Comparison of ENCODE assay signal across 8 cellular contexts in genomic region chr15:40471778-40472130, GRCh38. TPM values are rescaled to one million over a fixed set of nuclear protein-coding genes. Genes with fewer than 3 reads are reported as not detected.
A peak's percentile ranks its signal among the peaks of the same experiment; 100 is the strongest.
DNase-seq lines count a peak whose midpoint lies in the region; ATAC-seq lines count a peak whose summit lies in the region.

No MANE protein-coding gene starts in this region.

- H3K4ac ChIP-seq in trophoblast cell (ENCODE audit: low read depth, low read length), result no peak overlapping the region

- DNase-seq in SKM-1 treated with dmso at 0.1 percent for 144 hours (lab: John Stamatoyannopoulos, UW; ENCODE audit: unreplicated experiment) (peak; percentile 38), SKM-1 (lab: John Stamatoyannopoulos, UW; ENCODE audit: unreplicated experiment) (no peak), germinal center (ENCODE audit: low spot score) (peak; percentile 35), trophoblast cell (peak; percentile 85 to 88), HuH-7.5 (ENCODE audit: low spot score) (no peak), GM03348 (ENCODE audit: low spot score) (no peak)
- DNase-seq in activated CD8-positive, alpha-beta memory T cell treated with anti-CD3 and anti-CD28 coated beads, Interleukin-2, amount 50 U/mL, for 4 hours, result peak; percentile 22

- H2BK12ac ChIP-seq in trophoblast cell (ENCODE audit: low read length), result peak overlapping the region; percentile 10

- no CpG with 5 or more reads among the region's 18 CpGs for WGBS in trophoblast cell (ENCODE audit: extremely low coverage, insufficient coverage, insufficient read length)

- peak overlapping the region; percentile 85 for H3K18ac ChIP-seq in trophoblast cell (ENCODE audit: low read length)

- peak overlapping the region; percentile 90 for H4K91ac ChIP-seq in trophoblast cell (ENCODE audit: low read depth, low read length)

- H2BK120ac ChIP-seq in trophoblast cell (ENCODE audit: insufficient read depth, low read length, poor library complexity), result peak overlapping the region; percentile 61

- H3K23ac ChIP-seq in trophoblast cell (ENCODE audit: low read length), result no peak overlapping the region

- peaks cover 7% of the 10 kb centered on the region for H3K79me2 ChIP-seq in trophoblast cell (ENCODE audit: control insufficient read depth, insufficient read depth, low read length, poor library complexity)

- H3K4me2 ChIP-seq in trophoblast cell (ENCODE audit: low read length), result peak overlapping the region; percentile 92

- H2BK5ac ChIP-seq in trophoblast cell (ENCODE audit: low read depth, low read length, poor library complexity), result no peak overlapping the region

- H4K12ac ChIP-seq in trophoblast cell (ENCODE audit: low read depth, low read length), result peak overlapping the region; percentile 60

- H4K8ac ChIP-seq in trophoblast cell (ENCODE audit: low read depth, low read length), result peak overlapping the region; percentile 67

- peak; percentile 32 for ATAC-seq in HG03439 (IDR thresholded peaks at IDR 0.05; ENCODE audit: unreplicated experiment)

- H3K27ac ChIP-seq in trophoblast cell (ENCODE audit: low read depth, low read length), result peak overlapping the region; percentile 18

- H2AFZ ChIP-seq in trophoblast cell (ENCODE audit: insufficient read depth, low read length, poor library complexity), result no peak overlapping the region

- no peaks in the 10 kb centered on the region for H3K9me3 ChIP-seq in trophoblast cell (ENCODE audit: insufficient read depth, low read depth, low read length)

- H3K36me3 ChIP-seq in trophoblast cell (ENCODE audit: control insufficient read depth in 1 of 2, insufficient read depth in 2 of 2, low read length in 2 of 2), result peaks cover 6 to 11% of the 10 kb centered on the region in 2 experiments

- H3K27me3 ChIP-seq in trophoblast cell (ENCODE audit: insufficient read depth, low read length), result no peaks in the 10 kb centered on the region

- H2AK5ac ChIP-seq in trophoblast cell (ENCODE audit: low read length), result peak overlapping the region; percentile 71

- H3K14ac ChIP-seq in trophoblast cell (ENCODE audit: low read length), result peak overlapping the region; percentile 94

- H3K79me1 ChIP-seq in trophoblast cell (ENCODE audit: low read length), result peaks cover 10% of the 10 kb centered on the region

- H3K9ac ChIP-seq in trophoblast cell (ENCODE audit: low read length), result no peak overlapping the region

- H3K4me3 ChIP-seq in trophoblast cell (ENCODE audit: low read depth, low read length), result peak overlapping the region; percentile 68

- peaks cover 13 to 24% of the 10 kb centered on the region in 2 experiments for H3K4me1 ChIP-seq in trophoblast cell (ENCODE audit: control insufficient read depth in 1 of 2, insufficient read depth in 2 of 2, low read length in 2 of 2)

RNA-seq across cellular contexts. Expression of gene CHST14, which starts 1.0 kb away (rescaled TPM):
- 11.9 and 12.2 TPM in 2 replicates for polyA plus RNA-seq in trophoblast cell (2013)

RNA-seq across cellular contexts. Expression of gene BAHD1, which starts 31.0 kb away (rescaled TPM):
- polyA plus RNA-seq in trophoblast cell (2013), result 10.8 and 11.1 TPM in 2 replicates

Comparison
In these comparisons a context has a peak if more than half of its experiments do, and no peak if none do; other contexts are left out.
1. DNase-seq: peak in SKM-1 treated with dmso at 0.1 percent for 144 hours (single experiment), activated CD8-positive, alpha-beta memory T cell treated with anti-CD3 and anti-CD28 coated beads, Interleukin-2, amount 50 U/mL, for 4 hours (single experiment), germinal center (single experiment) and trophoblast cell (2 of 2); none in SKM-1 (single experiment), HuH-7.5 (single experiment) and GM03348 (single experiment).